In genomic region chr2:37854676-37855282, GRCh38 we compare ENCODE assay signal across 19 cellular contexts.
DNase-seq lines count a peak whose midpoint lies in the region; ATAC-seq and TF ChIP-seq lines count a peak whose summit lies in the region.
"Had no signal": no experiment of that assay in that cellular context is flagged by ENCODE, and none has a peak within 500 bp of the region (broad histone marks: within the 10 kb centered on the region; RNA-seq: fewer than 3 reads in every experiment).

No MANE protein-coding gene starts in this region.

- 63 to 72% methylated on average over 6 to 7 of the region's 7 CpGs for WGBS in esophagus squamous epithelium, 2 donors

- no peak for TF ChIP-seq POLR2A in esophagus squamous epithelium (IDR thresholded peaks at IDR 0.05)

- H3K27me3 ChIP-seq in esophagus squamous epithelium (no peaks in the 10 kb centered on the region), rectal smooth muscle tissue (ENCODE audit: control insufficient read depth, insufficient read depth, low read length) (no peaks in the 10 kb centered on the region), upper lobe of right lung (no peaks in the 10 kb centered on the region)
- H3K27me3 ChIP-seq: adrenal gland, SJCRH30 had no signal

- H3K4me3 ChIP-seq in esophagus squamous epithelium (no peak overlapping the region), rectal smooth muscle tissue (ENCODE audit: low read length) (no peak overlapping the region), upper lobe of right lung (no peak overlapping the region)
- H3K4me3 ChIP-seq: adrenal gland, SJCRH30 had no signal

- intact Hi-C loops in esophagus squamous epithelium (cut with DNase I), result no loop called here
- intact Hi-C loops in upper lobe of right lung (cut with DNase I), result no loop called here

- TF ChIP-seq CTCF in esophagus squamous epithelium (IDR thresholded peaks at IDR 0.05) (no peak), upper lobe of right lung (IDR thresholded peaks at IDR 0.05) (no peak)

- H3K27ac ChIP-seq in esophagus squamous epithelium, result peak overlapping the region; percentile 50 to 76 (median 72)
- H3K27ac ChIP-seq in rectal smooth muscle tissue (ENCODE audit: low read depth, low read length), result peak overlapping the region; percentile 93
- peak overlapping the region; percentile 20 for H3K27ac ChIP-seq in upper lobe of right lung
- H3K27ac ChIP-seq: 22Rv1, SJCRH30 had no signal

- H3K4me1 ChIP-seq in esophagus squamous epithelium (peaks cover 10 to 33% (median 24%) of the 10 kb centered on the region in 3 donors), rectal smooth muscle tissue (ENCODE audit: control insufficient read depth, insufficient read depth, low read length) (peaks cover 51% of the 10 kb centered on the region), upper lobe of right lung (peaks cover 15% of the 10 kb centered on the region)

- H3K9ac ChIP-seq in rectal smooth muscle tissue (ENCODE audit: low read length), result no peak overlapping the region

- DNase-seq in NCI-H748 (lab: John Stamatoyannopoulos, UW; ENCODE audit: unreplicated experiment), result peak; percentile 20
- DNase-seq in NCI-H748 treated with DMSO at 0.1 percent for 48 hours (lab: John Stamatoyannopoulos, UW), result no peak
- no peak for DNase-seq in esophagus squamous epithelium (lab: John Stamatoyannopoulos, UW)
- DNase-seq in upper lobe of right lung, result no peak
- no peak for DNase-seq in iPS-NIHi11 (ENCODE audit: low spot score)
- no peak for DNase-seq in HK-2 (ENCODE audit: unreplicated experiment)
- DNase-seq in left lobe of liver (ENCODE audit: low spot score), result no peak
- DNase-seq: activated CD4-positive, CD25-positive, alpha-beta regulatory T cell treated with anti-CD3 and anti-CD28 coated beads, Interleukin-2, amount 50 U/mL, for 72 hours; DMS 273 treated with DMSO at 0.1 percent for 48 hours; foreskin fibroblast; naive thymus-derived CD4-positive, alpha-beta T cell; NCI-H1930; NCI-H524 treated with DMSO at 0.1 percent for 48 hours; SJCRH30; stimulated activated CD4-positive, alpha-beta T cell treated with anti-CD3 and anti-CD28 coated beads, Interleukin-15, amount 100 ng/mL, for 24 hours; stimulated activated naive CD4-positive, alpha-beta T cell treated with Interleukin-2 at 50 U/mL for 16 hours had no signal

- ATAC-seq in upper lobe of right lung (no peak), left lobe of liver (no peak)

- H3K9me3 ChIP-seq in esophagus squamous epithelium (peaks cover 0 to 7% (median 0%) of the 10 kb centered on the region in 3 donors), upper lobe of right lung (no peaks in the 10 kb centered on the region)
- H3K9me3 ChIP-seq: adrenal gland, SJCRH30 had no signal

- no peaks in the 10 kb centered on the region for H3K36me3 ChIP-seq in esophagus squamous epithelium
- H3K36me3 ChIP-seq in rectal smooth muscle tissue (ENCODE audit: control insufficient read depth, insufficient read depth, low read length), result no peaks in the 10 kb centered on the region
- no peaks in the 10 kb centered on the region for H3K36me3 ChIP-seq in upper lobe of right lung
- H3K36me3 ChIP-seq: adrenal gland, SJCRH30 had no signal

Comparison
In these comparisons a context has a peak if more than half of its experiments do, and no peak if none do; other contexts are left out.
1. H3K27ac ChIP-seq: peak in every context shown above with its lines; median percentile 93 in rectal smooth muscle tissue; 72 in esophagus squamous epithelium; 20 in upper lobe of right lung.